ENCODE assay signal across 15 cellular contexts in genomic region chr11:1472180-1473005, GRCh38. TPM values are rescaled to one million over a fixed set of nuclear protein-coding genes. Genes with fewer than 3 reads are reported as not detected.
A peak's percentile ranks its signal among the peaks of the same experiment; 100 is the strongest.
DNase-seq lines count a peak whose midpoint lies in the region; ATAC-seq and TF ChIP-seq lines count a peak whose summit lies in the region.
"Had no signal": no experiment of that assay in that cellular context is flagged by ENCODE, and none has a peak within 500 bp of the region (broad histone marks: within the 10 kb centered on the region; RNA-seq: fewer than 3 reads in every experiment).

No MANE protein-coding gene starts in this region.

- H2AK5ac ChIP-seq in neuronal stem cell (ENCODE audit: low read depth, low read length), result no peak overlapping the region

- H3K36me3 ChIP-seq in neuronal stem cell (replicated peaks in 1 of 2; ENCODE audit: control insufficient read depth in 2 of 2, insufficient read depth in 2 of 2, low read length in 2 of 2) (peaks cover 2 to 16% of the 10 kb centered on the region in 2 donors), uterus (no peaks in the 10 kb centered on the region)

- H3K23ac ChIP-seq in neuronal stem cell (ENCODE audit: low read depth, low read length, poor library complexity), result no peak overlapping the region

- H3K4me3 ChIP-seq in neuronal stem cell (ENCODE audit: low read length in 2 of 2) (no peak overlapping the region), uterus (no peak overlapping the region)
- H3K4me3 ChIP-seq: BLaER1, PC-9 had no signal

- peak; percentile 33 for DNase-seq in Right ventricle myocardium inferior (ENCODE audit: missing footprints)
- no peak for DNase-seq in cardiac septum (ENCODE audit: low spot score)
- peak; percentile 28 for DNase-seq in left ventricle myocardium superior
- no peak for DNase-seq in neuronal stem cell (ENCODE audit: low spot score)
- peak; percentile 16 for DNase-seq in uterus
- DNase-seq: 8988T, DND-41, NCI-H146, NCI-H2081, NCI-H748 treated with DMSO at 0.1 percent for 48 hours, PC-9 had no signal

- no peak for TF ChIP-seq CTCF in uterus (IDR thresholded peaks at IDR 0.05)

- WGBS in neuronal stem cell (ENCODE audit: extremely low coverage in 2 of 2, insufficient read length in 2 of 2, insufficient replicate concordance in 1 of 2), 2 donors, result no CpG with 5 or more reads among the region's 21 CpGs

- H3K27me3 ChIP-seq in neuronal stem cell (ENCODE audit: control insufficient read depth in 3 of 3, insufficient read depth in 3 of 3, low read depth in 1 of 3, low read length in 3 of 3) (no peaks in the 10 kb centered on the region), uterus (no peaks in the 10 kb centered on the region)
- H3K27me3 ChIP-seq: BLaER1 had no signal

- H2BK15ac ChIP-seq in neuronal stem cell (ENCODE audit: low read length), result no peak overlapping the region

- H3K4me1 ChIP-seq in neuronal stem cell (ENCODE audit: control insufficient read depth in 2 of 2, insufficient read depth in 1 of 2, low read depth in 1 of 2, low read length in 2 of 2) (peaks cover 0 to 7% of the 10 kb centered on the region in 2 donors), uterus (no peaks in the 10 kb centered on the region)

- no peaks in the 10 kb centered on the region for H3K9me3 ChIP-seq in neuronal stem cell (replicated peaks in 1 of 2; ENCODE audit: control insufficient read depth in 2 of 2, insufficient read depth in 1 of 2, low read depth in 1 of 2, low read length in 2 of 2)
- H3K9me3 ChIP-seq in uterus, result no peaks in the 10 kb centered on the region
- H3K9me3 ChIP-seq: BLaER1 had no signal

- no peak overlapping the region for H3K27ac ChIP-seq in neuronal stem cell (replicated peaks; ENCODE audit: low read length)
- no peak overlapping the region for H3K27ac ChIP-seq in uterus
- H3K27ac ChIP-seq: BLaER1, PC-9 had no signal

- no peak overlapping the region for H3K4ac ChIP-seq in neuronal stem cell (ENCODE audit: low read length)

- ATAC-seq in Right ventricle myocardium inferior (no peak), left ventricle myocardium superior (no peak), GM21528 (IDR thresholded peaks at IDR 0.05; ENCODE audit: low FRiP score, unreplicated experiment) (no peak), GM21717 (IDR thresholded peaks at IDR 0.05; ENCODE audit: unreplicated experiment) (no peak)
- no peak for ATAC-seq in activated CD4-positive, CD25-positive, alpha-beta regulatory T cell treated with anti-CD3 and anti-CD28 coated beads, Interleukin-2, amount 50 U/mL, for 24 hours

- no peak overlapping the region for H4K91ac ChIP-seq in neuronal stem cell (ENCODE audit: low read depth, low read length, poor library complexity)

- peak overlapping the region; percentile 60 for H3K9ac ChIP-seq in neuronal stem cell (ENCODE audit: low read depth, low read length, poor library complexity)
- H3K9ac ChIP-seq: BLaER1 had no signal

- no peak overlapping the region for H2BK12ac ChIP-seq in neuronal stem cell (ENCODE audit: low read length)

- H3K14ac ChIP-seq in neuronal stem cell (ENCODE audit: low read length), result peak overlapping the region; percentile 38

- no peak for TF ChIP-seq POLR2A in uterus (IDR thresholded peaks at IDR 0.05)

- H3K79me1 ChIP-seq in neuronal stem cell (ENCODE audit: low read depth, low read length), result peaks cover 2% of the 10 kb centered on the region

- H3K4me2 ChIP-seq in neuronal stem cell (ENCODE audit: insufficient read depth, low read length, poor library complexity, severe bottlenecking), result peak overlapping the region; percentile 2
- H3K4me2 ChIP-seq: BLaER1, PC-9 had no signal

- no peak overlapping the region for H2BK5ac ChIP-seq in neuronal stem cell (ENCODE audit: low read length)

- no peak overlapping the region for H4K8ac ChIP-seq in neuronal stem cell (ENCODE audit: low read depth, low read length)

- intact Hi-C loops in Right ventricle myocardium inferior (cut with DNase I), result no loop called here
- intact Hi-C loops in cardiac septum (cut with DNase I), result no loop called here
- intact Hi-C loops in left ventricle myocardium superior (cut with micrococcal nuclease), result no loop called here
- intact Hi-C loops in uterus (cut with DNase I; ENCODE audit: low total_unique reads), result no loop called here

- no peak overlapping the region for H2AFZ ChIP-seq in neuronal stem cell (ENCODE audit: low read length)
- H2AFZ ChIP-seq: PC-9 had no signal

- H2BK120ac ChIP-seq in neuronal stem cell (ENCODE audit: low read depth, low read length), result no peak overlapping the region

- peak overlapping the region; percentile 44 for H3K18ac ChIP-seq in neuronal stem cell (ENCODE audit: low read length)

RNA-seq across cellular contexts. Expression of gene MOB2, which starts 14.2 kb away (rescaled TPM):
- 48.7 TPM for total RNA-seq in Right ventricle myocardium inferior
- total RNA-seq in cardiac septum, result 48.5 TPM
- total RNA-seq in left ventricle myocardium superior, result 52.8 TPM
- 11.1 TPM for polyA plus RNA-seq in neuronal stem cell (2013, experiment 1 of 2)
- 11.5 TPM for polyA plus RNA-seq in neuronal stem cell (2013, experiment 2 of 2)
- total RNA-seq in uterus, result 10 to 100 TPM; 17.1 to 72.6 (median 23.6) TPM

Comparison
In these comparisons a context has a peak if more than half of its experiments do, and no peak if none do; other contexts are left out.
1. DNase-seq: peak in Right ventricle myocardium inferior (single experiment), left ventricle myocardium superior (single experiment) and uterus (2 of 2); none in cardiac septum (single experiment) and neuronal stem cell (single experiment).